In the genomic region with DNA sequence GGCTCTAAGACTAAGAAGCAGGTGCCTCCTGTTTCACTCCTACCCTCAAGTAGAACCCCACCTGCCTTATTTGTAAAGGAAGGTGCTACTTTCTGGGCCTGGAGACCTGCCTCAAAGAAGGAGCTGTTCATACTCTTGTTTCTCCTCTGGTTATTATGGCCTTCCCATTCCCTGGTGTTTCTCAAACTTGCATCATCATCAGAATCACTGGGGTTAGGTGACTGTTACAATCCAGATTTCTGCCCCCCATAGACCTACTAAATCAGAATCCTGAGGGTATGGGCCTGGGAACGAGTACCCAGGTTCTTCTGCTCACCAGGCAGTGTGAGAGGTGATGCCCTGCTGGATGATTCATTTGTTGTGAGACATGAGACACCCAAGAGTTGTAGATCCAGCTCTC, we compare ENCODE assay signal across 20 cellular contexts. TPM values are rescaled to one million over a fixed set of nuclear protein-coding genes. Genes with fewer than 3 reads are reported as not detected.
DNase-seq lines count a peak whose midpoint lies in the region; ATAC-seq and FAIRE-seq lines count a peak whose summit lies in the region.
"Had no signal": no experiment of that assay in that cellular context is flagged by ENCODE, and none has a peak within 500 bp of the region (broad histone marks: within the 10 kb centered on the region; RNA-seq: fewer than 3 reads in every experiment).

No MANE protein-coding gene starts in this region.

- H3K36me3 ChIP-seq in MG63 = peaks cover 89% of the 10 kb centered on the region

- H3K9me3 ChIP-seq in T-helper 17 cell (ENCODE audit: control insufficient read depth, low read length, poor library complexity, severe bottlenecking) (no peaks in the 10 kb centered on the region), MG63 (no peaks in the 10 kb centered on the region)
- H3K9me3 ChIP-seq: BE2C had no signal

- peak overlapping the region; percentile 89 for H3K27ac ChIP-seq in temporal lobe (ENCODE audit: low read depth, low read length)
- H3K27ac ChIP-seq: 22Rv1 had no signal

- POLR2A ChIA-PET in activated CD4-positive, alpha-beta T cell treated with anti-CD3 and anti-CD28 coated beads, Interleukin-2, amount 10 ng/mL, durations not matched to agents 7 days and 5 days (lab: Charles Lee) = no interaction called here
- POLR2A ChIA-PET in activated CD4-positive, alpha-beta T cell treated with anti-CD3 and anti-CD28 coated beads for 36 hours (lab: Charles Lee) = no interaction called here

- no peaks in the 10 kb centered on the region for H3K27me3 Mint-ChIP-seq in activated CD4-positive, alpha-beta T cell treated with anti-CD3 and anti-CD28 coated beads, Interleukin-2, amount 10 ng/mL, durations not matched to agents 7 days and 5 days
- H3K27me3 Mint-ChIP-seq in activated CD4-positive, alpha-beta T cell treated with anti-CD3 and anti-CD28 coated beads for 36 hours = no peaks in the 10 kb centered on the region
- no peaks in the 10 kb centered on the region for H3K27me3 Mint-ChIP-seq in T-helper 17 cell
- H3K27me3 Mint-ChIP-seq: CD4-positive, alpha-beta memory T cell had no signal

- H3K4me1 Mint-ChIP-seq in activated CD4-positive, alpha-beta T cell treated with anti-CD3 and anti-CD28 coated beads, Interleukin-2, amount 10 ng/mL, durations not matched to agents 7 days and 5 days = no peaks in the 10 kb centered on the region
- H3K4me1 Mint-ChIP-seq in activated CD4-positive, alpha-beta T cell treated with anti-CD3 and anti-CD28 coated beads for 36 hours = peaks cover 7% of the 10 kb centered on the region
- H3K4me1 Mint-ChIP-seq in T-helper 17 cell = peaks cover 10% of the 10 kb centered on the region

- peak overlapping the region; percentile 25 for H3K27ac Mint-ChIP-seq in activated CD4-positive, alpha-beta T cell treated with anti-CD3 and anti-CD28 coated beads, Interleukin-2, amount 10 ng/mL, durations not matched to agents 7 days and 5 days
- no peak overlapping the region for H3K27ac Mint-ChIP-seq in activated CD4-positive, alpha-beta T cell treated with anti-CD3 and anti-CD28 coated beads for 36 hours
- peak overlapping the region; percentile 9 for H3K27ac Mint-ChIP-seq in T-helper 17 cell

- CTCF ChIA-PET in activated CD4-positive, alpha-beta T cell treated with anti-CD3 and anti-CD28 coated beads, Interleukin-2, amount 10 ng/mL, durations not matched to agents 7 days and 5 days (lab: Charles Lee) = no interaction called here
- CTCF ChIA-PET in activated CD4-positive, alpha-beta T cell treated with anti-CD3 and anti-CD28 coated beads for 36 hours (lab: Charles Lee) = interaction anchor here (0.5 kb wide), 1 partner anchor 10 kb away, joined by 3 read pairs; no protein-coding TSS in a partner anchor

- no peak for ATAC-seq in activated CD4-positive, alpha-beta T cell treated with anti-CD3 and anti-CD28 coated beads for 36 hours
- ATAC-seq in T-helper 17 cell = no peak
- peak; percentile 44 for ATAC-seq in esophagus mucosa

- peaks cover 33% of the 10 kb centered on the region for H3K36me3 Mint-ChIP-seq in activated CD4-positive, alpha-beta T cell treated with anti-CD3 and anti-CD28 coated beads, Interleukin-2, amount 10 ng/mL, durations not matched to agents 7 days and 5 days (ENCODE audit: low read depth)
- peaks cover 33% of the 10 kb centered on the region for H3K36me3 Mint-ChIP-seq in activated CD4-positive, alpha-beta T cell treated with anti-CD3 and anti-CD28 coated beads for 36 hours (ENCODE audit: low read depth)
- peaks cover 2% of the 10 kb centered on the region for H3K36me3 Mint-ChIP-seq in T-helper 17 cell (ENCODE audit: low read depth)

- FAIRE-seq in frontal cortex (lab: Jason Lieb, UNC) = no peak

- DNase-seq in activated CD4-positive, alpha-beta T cell treated with anti-CD3 and anti-CD28 coated beads, Interleukin-2, amount 10 ng/mL, durations not matched to agents 7 days and 5 days = no peak
- no peak for DNase-seq in activated CD4-positive, alpha-beta T cell treated with anti-CD3 and anti-CD28 coated beads for 36 hours
- DNase-seq in T-helper 17 cell = no peak
- no peak for DNase-seq in MG63
- no peak for DNase-seq in frontal cortex (ENCODE audit: low spot score in 2 of 2)
- DNase-seq in hepatic stellate cell (ENCODE audit: low spot score) = no peak
- DNase-seq: BE2C; Calu3; CD4-positive, alpha-beta memory T cell; HCEC 1CT; KBM-7; NCI-H1436; NCI-H2029; NCI-H2171; NCI-H446 treated with DMSO at 0.1 percent for 48 hours; NK-92 treated with Interleukin-12 subunit alpha and Interleukin-12 subunit beta, amount 100 ng/mL, for 24 hours; RPMI8226 had no signal

- H3K9me3 Mint-ChIP-seq in activated CD4-positive, alpha-beta T cell treated with anti-CD3 and anti-CD28 coated beads, Interleukin-2, amount 10 ng/mL, durations not matched to agents 7 days and 5 days = no peaks in the 10 kb centered on the region
- H3K9me3 Mint-ChIP-seq in activated CD4-positive, alpha-beta T cell treated with anti-CD3 and anti-CD28 coated beads for 36 hours (ENCODE audit: low read depth) = no peaks in the 10 kb centered on the region
- H3K9me3 Mint-ChIP-seq: CD4-positive, alpha-beta memory T cell had no signal

- no peaks in the 10 kb centered on the region for H3K27me3 ChIP-seq in MG63
- H3K27me3 ChIP-seq: BE2C had no signal

- no peak overlapping the region for H3K4me3 ChIP-seq in MG63

- no peak overlapping the region for H3K4me3 Mint-ChIP-seq in activated CD4-positive, alpha-beta T cell treated with anti-CD3 and anti-CD28 coated beads, Interleukin-2, amount 10 ng/mL, durations not matched to agents 7 days and 5 days
- no peak overlapping the region for H3K4me3 Mint-ChIP-seq in activated CD4-positive, alpha-beta T cell treated with anti-CD3 and anti-CD28 coated beads for 36 hours
- H3K4me3 Mint-ChIP-seq in T-helper 17 cell = no peak overlapping the region
- H3K4me3 Mint-ChIP-seq: CD4-positive, alpha-beta memory T cell had no signal

- intact Hi-C loops in activated CD4-positive, alpha-beta T cell treated with anti-CD3 and anti-CD28 coated beads for 36 hours (cut with DNase I, micrococcal nuclease) = no loop called here

RNA-seq across cellular contexts. Expression of gene SAMD4B, which starts 18.4 kb away (rescaled TPM):
- total RNA-seq in activated CD4-positive, alpha-beta T cell treated with anti-CD3 and anti-CD28 coated beads, Interleukin-2, amount 10 ng/mL, durations not matched to agents 7 days and 5 days = 10 to 100 TPM; 40.2 to 45.6 TPM
- 10 to 100 TPM; 45.2 to 46.9 TPM for total RNA-seq in activated CD4-positive, alpha-beta T cell treated with anti-CD3 and anti-CD28 coated beads for 36 hours
- total RNA-seq in T-helper 17 cell (10 to 100 TPM; 64.2 to 93.2 TPM), esophagus mucosa (53.3 TPM), temporal lobe (20.9 TPM), frontal cortex (13.0 TPM)
- 27.5 and 37.0 TPM in 2 replicates for total RNA-seq in MG63 (2014; rRNA removed; shearing (Covaris generic); ENCODE audit: low replicate concordance)

RNA-seq across cellular contexts. Expression of gene GMFG, which starts 24.8 kb away (rescaled TPM):
- 100 to 1,000 TPM; 577 to 668 TPM for total RNA-seq in activated CD4-positive, alpha-beta T cell treated with anti-CD3 and anti-CD28 coated beads, Interleukin-2, amount 10 ng/mL, durations not matched to agents 7 days and 5 days
- 100 to 1,000 TPM; 231 to 333 TPM for total RNA-seq in activated CD4-positive, alpha-beta T cell treated with anti-CD3 and anti-CD28 coated beads for 36 hours
- total RNA-seq in T-helper 17 cell (100 to 1,000 TPM; 351 to 377 TPM), esophagus mucosa (2.3 TPM), temporal lobe (2.0 TPM), frontal cortex (2.9 TPM)
- total RNA-seq in MG63 (2014; rRNA removed; shearing (Covaris generic); ENCODE audit: low replicate concordance) = not detected in 2 replicates
- total RNA-seq: Calu3 had no signal

RNA-seq across cellular contexts. Expression of gene PAF1, which starts 30.3 kb away (rescaled TPM):
- total RNA-seq in activated CD4-positive, alpha-beta T cell treated with anti-CD3 and anti-CD28 coated beads, Interleukin-2, amount 10 ng/mL, durations not matched to agents 7 days and 5 days = 10 to 100 TPM; 43.8 to 44.5 TPM
- total RNA-seq in activated CD4-positive, alpha-beta T cell treated with anti-CD3 and anti-CD28 coated beads for 36 hours = 10 to 100 TPM; 40.4 to 54.2 TPM
- total RNA-seq in T-helper 17 cell (100 to 1,000 TPM; 113 to 127 TPM), esophagus mucosa (29.5 TPM), temporal lobe (21.6 TPM), frontal cortex (36.7 TPM)
- 62.0 and 62.4 TPM in 2 replicates for total RNA-seq in MG63 (2014; rRNA removed; shearing (Covaris generic); ENCODE audit: low replicate concordance)

RNA-seq across cellular contexts. Expression of gene MED29, which starts 30.6 kb away (rescaled TPM):
- 10 to 100 TPM; 34.9 to 40.1 TPM for total RNA-seq in activated CD4-positive, alpha-beta T cell treated with anti-CD3 and anti-CD28 coated beads, Interleukin-2, amount 10 ng/mL, durations not matched to agents 7 days and 5 days
- 10 to 100 TPM; 24.0 to 34.6 TPM for total RNA-seq in activated CD4-positive, alpha-beta T cell treated with anti-CD3 and anti-CD28 coated beads for 36 hours
- 10 to 100 TPM; 43.4 to 43.6 TPM for total RNA-seq in T-helper 17 cell
- 21.4 TPM for total RNA-seq in esophagus mucosa
- total RNA-seq in temporal lobe = 16.2 TPM
- total RNA-seq in MG63 (2014; rRNA removed; shearing (Covaris generic); ENCODE audit: low replicate concordance) = 18.1 and 26.5 TPM in 2 replicates
- total RNA-seq in frontal cortex = 9.8 TPM

RNA-seq across cellular contexts. Expression of gene LRFN1, which starts 39.9 kb away (rescaled TPM):
- total RNA-seq in activated CD4-positive, alpha-beta T cell treated with anti-CD3 and anti-CD28 coated beads, Interleukin-2, amount 10 ng/mL, durations not matched to agents 7 days and 5 days = 1 to 10 TPM; 6.4 to 6.5 TPM
- 1 to 10 TPM; 5.3 to 5.4 TPM for total RNA-seq in activated CD4-positive, alpha-beta T cell treated with anti-CD3 and anti-CD28 coated beads for 36 hours
- 1 to 10 TPM; 2.2 to 3.7 TPM for total RNA-seq in T-helper 17 cell
- 0.08 TPM for total RNA-seq in esophagus mucosa
- 9.8 TPM for total RNA-seq in temporal lobe
- 0.07 and 0.23 TPM in 2 replicates for total RNA-seq in MG63 (2014; rRNA removed; shearing (Covaris generic); ENCODE audit: low replicate concordance)
- 5.3 TPM for total RNA-seq in frontal cortex

Comparison
In these comparisons a context has a peak if more than half of its experiments do, and no peak if none do; other contexts are left out.
1. RNA of gene GMFG, which starts 24.8 kb away (total RNA-seq): 577 to 668 TPM in activated CD4-positive, alpha-beta T cell treated with anti-CD3 and anti-CD28 coated beads, Interleukin-2, amount 10 ng/mL, durations not matched to agents 7 days and 5 days, 351 to 377 TPM in T-helper 17 cell and 231 to 333 TPM in activated CD4-positive, alpha-beta T cell treated with anti-CD3 and anti-CD28 coated beads for 36 hours; 2.9 TPM in frontal cortex (single experiment), 2.3 TPM in esophagus mucosa (single experiment), 2.0 TPM in temporal lobe (single experiment) and not detected in MG63; every median in the first group is over 10 times any median in the second.